Comparison of ENCODE assay signal across 8 cellular contexts in genomic region chr16:86554917-86555762, GRCh38. TPM values are rescaled to one million over a fixed set of nuclear protein-coding genes. Genes with fewer than 3 reads are reported as not detected.
A peak's percentile ranks its signal among the peaks of the same experiment; 100 is the strongest.
DNase-seq lines count a peak whose midpoint lies in the region; FAIRE-seq and TF ChIP-seq lines count a peak whose summit lies in the region.

Gene MTHFSD, minus strand, starts transcription at chr16:86555235. Its CDS starts 51 bp downstream, at chr16:86555184.

- peak within 1 kb of the TSS; percentile 60 for H4K5ac ChIP-seq in H1 (ENCODE audit: insufficient read length, low read depth, low read length)

- 9% methylated on average over 57 of the region's 71 CpGs; no CpG with 5 or more reads in 1 of the 2 experiments for WGBS in H1 (ENCODE audit: extremely low coverage in 1 of 2, insufficient coverage in 1 of 2, insufficient read length in 1 of 2, insufficient replicate concordance in 2 of 2, low coverage in 1 of 2, low lambda C conversion rate in 2 of 2, missing lambda C conversion rate in 1 of 2), 2 experiments
- WGBS in mesenchymal stem cell = 6% methylated on average over 66 of the region's 71 CpGs

- H3K18ac ChIP-seq in H1 (ENCODE audit: extremely low read depth, low read length) (0 out of 2 replicates have a peak within 1 kb of the TSS, but pooled peaks have one; percentile 40), mesenchymal stem cell (ENCODE audit: low read depth in 1 of 2, low read length in 2 of 2) (peak within 1 kb of the TSS; percentile 78 to 86)

- H2AFZ ChIP-seq in H1 (ENCODE audit: low read length) (peak within 1 kb of the TSS; percentile 43; the same call in 1 of the 2 replicates), mesenchymal stem cell (ENCODE audit: low read depth, low read length) (peak within 1 kb of the TSS; percentile 94)

- H3K23ac ChIP-seq in H1 (ENCODE audit: insufficient read length) (no peak within 1 kb of the TSS), mesenchymal stem cell (ENCODE audit: low read length in 2 of 2) (peak within 1 kb of the TSS in 1 of 2 experiments; percentile 47)

- H3K36me3 ChIP-seq in H1 (ENCODE audit: control insufficient read depth in 2 of 4, insufficient read depth in 4 of 4, low read length in 3 of 4) (no peaks in the 10 kb centered on the region; a peak in 2 of 8 replicates), mesenchymal stem cell (ENCODE audit: control insufficient read depth in 1 of 2, insufficient read depth in 2 of 2, low read depth in 1 of 2, low read length in 2 of 2) (peaks cover 21 to 24% of the 10 kb centered on the region in 2 experiments)

- H4K91ac ChIP-seq in H1 (replicated peaks; ENCODE audit: insufficient read length, low read length) (peak within 1 kb of the TSS; percentile 45), mesenchymal stem cell (ENCODE audit: low read length) (peak within 1 kb of the TSS; percentile 67)

- POLR2A ChIA-PET in H1 (lab: Charles Lee; ENCODE audit: partially characterized antibody) = interaction anchor here (0.7 kb wide), 2 partner anchors 9 to 16 kb away, joined by 3 read pairs; no protein-coding TSS in a partner anchor

- no peak within 1 kb of the TSS for H2BK120ac ChIP-seq in H1 (replicated peaks; ENCODE audit: low read depth, low read length)
- no peak within 1 kb of the TSS for H2BK120ac ChIP-seq in mesenchymal stem cell (ENCODE audit: low read depth, low read length)

- H3K27me3 ChIP-seq in H1 (replicated peaks in 1 of 4; ENCODE audit: control insufficient read depth in 3 of 4, extremely low read depth in 1 of 4, insufficient read depth in 3 of 4, low read length in 3 of 4) = 0 out of 7 replicates have a peak, but pooled peaks cover 0 to 7% (median 0%) of the 10 kb centered on the region in 4 experiments
- peaks cover 0 to 15% of the 10 kb centered on the region in 2 experiments for H3K27me3 ChIP-seq in mesenchymal stem cell (ENCODE audit: control insufficient read depth in 1 of 2, insufficient read depth in 1 of 2, low read length in 2 of 2)

- H4K8ac ChIP-seq in H1 (ENCODE audit: extremely low read depth, insufficient read depth, low read length) = peak within 1 kb of the TSS; percentile 96
- peak within 1 kb of the TSS; percentile 97 for H4K8ac ChIP-seq in mesenchymal stem cell (ENCODE audit: low read length)

- H3K27ac ChIP-seq in H1 (ENCODE audit: low read depth, low read length) (peak within 1 kb of the TSS; percentile 75), mesenchymal stem cell (ENCODE audit: low read length, poor library complexity, severe bottlenecking) (no peak within 1 kb of the TSS)

- no peaks in the 10 kb centered on the region; a peak in 1 of 4 replicates for H3K79me2 ChIP-seq in H1 (ENCODE audit: control insufficient read depth in 1 of 2, insufficient read depth in 2 of 2, low read length in 2 of 2)

- no peak for TF ChIP-seq CTCF in GM20000 (IDR thresholded peaks at IDR 0.05; ENCODE audit: extremely low read depth, missing control alignments)
- no peak for TF ChIP-seq CTCF in H1 (IDR thresholded peaks at IDR 0.05; ENCODE audit: control extremely low read depth in 1 of 3, insufficient read depth in 1 of 3, low read depth in 1 of 3, low read length in 3 of 3)

- H3K4me3 ChIP-seq in H1 (ENCODE audit: extremely low read depth in 1 of 4, insufficient read depth in 2 of 4, low read depth in 3 of 4, low read length in 4 of 4) = peak within 1 kb of the TSS; percentile 63 to 79 (median 74)
- H3K4me3 ChIP-seq in mesenchymal stem cell (ENCODE audit: insufficient read depth in 1 of 2, low read depth in 1 of 2, low read length in 2 of 2) = peak within 1 kb of the TSS; percentile 88 to 99

- peak; percentile 52 to 76 for TF ChIP-seq POLR2A in H1 (IDR thresholded peaks at IDR 0.05; ENCODE audit: control extremely low read depth in 1 of 2, low read depth in 2 of 2, low read length in 2 of 2)

- H3K14ac ChIP-seq in H1 (ENCODE audit: insufficient read length) (no peak within 1 kb of the TSS), mesenchymal stem cell (ENCODE audit: low read length in 2 of 2) (peak within 1 kb of the TSS in 1 of 2 experiments; percentile 41)

- H2BK15ac ChIP-seq in H1 (ENCODE audit: low read length) (no peak within 1 kb of the TSS; the same call in 1 of the 2 replicates), mesenchymal stem cell (ENCODE audit: low read depth, poor library complexity, severe bottlenecking) (peak within 1 kb of the TSS; percentile 2)

- H3K56ac ChIP-seq in H1 (replicated peaks; ENCODE audit: insufficient read length, low read depth, low read length) = peak within 1 kb of the TSS; percentile 75

- peak within 1 kb of the TSS; percentile 61; the same call in 1 of the 2 replicates for H2BK5ac ChIP-seq in H1 (ENCODE audit: low read depth, low read length)
- H2BK5ac ChIP-seq in mesenchymal stem cell (ENCODE audit: low read depth, low read length, poor library complexity, severe bottlenecking) = no peak within 1 kb of the TSS

- H3K4me1 ChIP-seq in H1 (replicated peaks in 1 of 4; ENCODE audit: control insufficient read depth in 3 of 4, insufficient read depth in 4 of 4, low read length in 3 of 4) = peaks cover 0 to 7% (median 3%) of the 10 kb centered on the region in 4 experiments; a peak in 4 of 7 replicates
- peaks cover 13% of the 10 kb centered on the region for H3K4me1 ChIP-seq in mesenchymal stem cell (ENCODE audit: control insufficient read depth, insufficient read depth, low read depth, low read length)

- CTCF ChIA-PET in H1 (lab: Charles Lee; ENCODE audit: partially characterized antibody) = interaction anchor here (3.5 kb wide), 1 partner anchor 8 kb away, joined by 14 read pairs; no protein-coding TSS in a partner anchor

- no peaks in the 10 kb centered on the region for H4K20me1 ChIP-seq in H1 (replicated peaks in 1 of 2; ENCODE audit: control insufficient read depth in 1 of 2, insufficient read depth in 2 of 2, low read length in 2 of 2)

- no peak within 1 kb of the TSS for H2BK20ac ChIP-seq in H1 (ENCODE audit: low read length)

- no peak for FAIRE-seq in H1 (lab: Jason Lieb, UNC)

- no peak within 1 kb of the TSS; the same call in 1 of the 2 replicates for H2BK12ac ChIP-seq in H1 (ENCODE audit: low read depth, low read length)
- no peak within 1 kb of the TSS for H2BK12ac ChIP-seq in mesenchymal stem cell (ENCODE audit: low read length in 2 of 2)

- H3K9me3 ChIP-seq in H1 (ENCODE audit: insufficient read depth in 2 of 2, low read depth in 1 of 2, low read length in 1 of 2) = no peaks in the 10 kb centered on the region
- no peaks in the 10 kb centered on the region for H3K9me3 ChIP-seq in mesenchymal stem cell (ENCODE audit: control insufficient read depth, low read length)

- H3K4ac ChIP-seq in H1 (replicated peaks; ENCODE audit: insufficient read length, low read depth, low read length) = peak within 1 kb of the TSS; percentile 53
- H3K4ac ChIP-seq in mesenchymal stem cell (ENCODE audit: low read depth in 1 of 2, low read length in 2 of 2) = peak within 1 kb of the TSS; percentile 84 to 92

- H3K4me2 ChIP-seq in H1 (ENCODE audit: insufficient read depth in 1 of 2, low read depth in 2 of 2, low read length in 2 of 2) (peak within 1 kb of the TSS; percentile 72 to 81), mesenchymal stem cell (ENCODE audit: low read length, poor library complexity, severe bottlenecking) (peak within 1 kb of the TSS; percentile 78)

- no peak; a peak in 1 of 3 replicates for TF ChIP-seq EP300 in H1 (IDR thresholded peaks at IDR 0.05; ENCODE audit: borderline replicate concordance in 1 of 2, low read depth in 2 of 2, low read length in 2 of 2)

- peaks cover 4% of the 10 kb centered on the region; the same call in 1 of the 2 replicates for H3K23me2 ChIP-seq in H1 (ENCODE audit: low read depth, low read length)

- no peak for TF ChIP-seq RAD21 in H1 (IDR thresholded peaks at IDR 0.05 in 1 of 2, conservative IDR thresholded peaks at IDR 0.05 in 1 of 2; ENCODE audit: low read depth in 2 of 2, low read length in 2 of 2)

- no peak within 1 kb of the TSS for H2AK5ac ChIP-seq in H1 (ENCODE audit: low read depth, low read length)
- H2AK5ac ChIP-seq in mesenchymal stem cell (ENCODE audit: low read length, severe bottlenecking) = peak within 1 kb of the TSS; percentile 55

- H3K79me1 ChIP-seq in H1 (ENCODE audit: low read depth, low read length) (no peaks in the 10 kb centered on the region; the same call in none of the 2 replicates), mesenchymal stem cell (replicated peaks; ENCODE audit: low read length, poor library complexity, severe bottlenecking) (peaks cover 30% of the 10 kb centered on the region)

- peak; percentile 85 for DNase-seq in CMK (ENCODE audit: low read depth)
- peak; percentile 98 for DNase-seq in GM20000 (ENCODE audit: low spot score)
- peak; percentile 92 for DNase-seq in HT-29 (ENCODE audit: low spot score)
- peak; percentile 73 to 80 for DNase-seq in NOMO-1 (lab: John Stamatoyannopoulos, UW; ENCODE audit: unreplicated experiment in 2 of 2)
- DNase-seq in activated CD8-positive, alpha-beta memory T cell treated with anti-CD3 and anti-CD28 coated beads for 4 hours (ENCODE audit: low read depth in 2 of 2) = peak; percentile 89 to 95
- peak in 1 of 2 experiments; percentile 99 for DNase-seq in H1 (ENCODE audit: low read depth in 1 of 2, low spot score in 2 of 2)
- peak; percentile 92 for DNase-seq in mesenchymal stem cell
- DNase-seq in stimulated activated CD8-positive, alpha-beta memory T cell treated with anti-CD3 and anti-CD28 coated beads, Interleukin-12 subunit alpha, Interleukin-12 subunit beta, amount 100 ng/mL, for 24 hours (ENCODE audit: extremely low read depth) = peak; percentile 85

- peak within 1 kb of the TSS; percentile 43 to 78 (median 78) for H3K9ac ChIP-seq in H1 (replicated peaks in 1 of 4; ENCODE audit: extremely low read depth in 1 of 4, low read depth in 3 of 4, low read length in 3 of 4)
- peak within 1 kb of the TSS; percentile 99 for H3K9ac ChIP-seq in mesenchymal stem cell (ENCODE audit: low read length)

RNA-seq across cellular contexts. Expression of gene MTHFSD, which starts in this region (rescaled TPM):
- 15.4 and 17.2 TPM in 2 replicates for total RNA-seq in HT-29 (2014; rRNA removed; shearing (Covaris generic))
- 9.8 and 10.8 TPM in 2 replicates for total RNA-seq in H1 (2021; fragmentation: NEBNext Ultra II Directional; extraction: Animal tissue kit (Norgen Biotek cat#: 25700))
- polyA plus RNA-seq in H1 (2011; rRNA removed) = 7.1 and 11.0 TPM in 2 replicates
- polyA plus RNA-seq in H1 (2011; cell fraction: cytosol; rRNA removed) = 11.7 TPM
- 29.4 TPM for polyA plus RNA-seq in H1 (2011; cell fraction: nucleus; rRNA removed)
- 6.1 to 7.9 TPM (median 6.5 TPM) in 4 replicates for polyA plus RNA-seq in H1 (2012, experiment 1 of 2)
- polyA plus RNA-seq in H1 (2012, experiment 2 of 2) = 3.8 TPM
- 7.4 TPM for polyA plus RNA-seq in H1 (2013, experiment 1 of 2)
- polyA plus RNA-seq in H1 (2013, experiment 2 of 2) = 6.7 TPM
- polyA minus RNA-seq in H1 (2011; rRNA and poly(A)+ RNA removed) = 16.0 and 19.1 TPM in 2 replicates
- polyA minus RNA-seq in H1 (2011; cell fraction: cytosol; rRNA and poly(A)+ RNA removed) = 10.1 TPM
- 36.2 TPM for polyA minus RNA-seq in H1 (2011; cell fraction: nucleus; rRNA and poly(A)+ RNA removed)
- 8.3 TPM for polyA plus RNA-seq in mesenchymal stem cell (2013, experiment 1 of 2)
- polyA plus RNA-seq in mesenchymal stem cell (2013, experiment 2 of 2) = 6.8 TPM
